Comparison of ENCODE assay signal across 14 cellular contexts in genomic region chr6:53339424-53339823, GRCh38.
"Had no signal": no experiment of that assay in that cellular context is flagged by ENCODE, and none has a peak within 500 bp of the region (broad histone marks: within the 10 kb centered on the region; RNA-seq: fewer than 3 reads in every experiment).

No MANE protein-coding gene starts in this region.

- H3K27ac ChIP-seq: hepatocyte, right atrium auricular region, tibial nerve had no signal

- H3K4me3 Mint-ChIP-seq: activated CD8-positive, alpha-beta T cell treated with anti-CD3 and anti-CD28 coated beads, Interleukin-2, amount 10 ng/mL, durations not matched to agents 7 days and 5 days; brain; dendritic cell treated with granulocyte-macrophage colony-stimulating factor and Interleukin-4, amounts not matched to agents 40 ng/mL and 50 ng/mL, for 4 days; effector memory CD8-positive, alpha-beta T cell; stimulated activated effector memory CD8-positive, alpha-beta T cell treated with anti-CD3 and anti-CD28 coated beads, Interleukin-12 subunit alpha, Interleukin-12 subunit beta, amount 100 ng/mL, for 72 hours had no signal

- H3K9me3 ChIP-seq: right atrium auricular region, tibial nerve had no signal

- H3K27me3 ChIP-seq: hepatocyte, right atrium auricular region, tibial nerve had no signal

- H3K27me3 Mint-ChIP-seq: brain; dendritic cell treated with granulocyte-macrophage colony-stimulating factor and Interleukin-4, amounts not matched to agents 40 ng/mL and 50 ng/mL, for 4 days; effector memory CD8-positive, alpha-beta T cell had no signal

- H2AFZ ChIP-seq: hepatocyte had no signal

- H3K27ac Mint-ChIP-seq: activated CD8-positive, alpha-beta T cell treated with anti-CD3 and anti-CD28 coated beads, Interleukin-2, amount 10 ng/mL, durations not matched to agents 7 days and 5 days; brain; dendritic cell treated with granulocyte-macrophage colony-stimulating factor and Interleukin-4, amounts not matched to agents 40 ng/mL and 50 ng/mL, for 4 days; stimulated activated effector memory CD8-positive, alpha-beta T cell treated with anti-CD3 and anti-CD28 coated beads, Interleukin-12 subunit alpha, Interleukin-12 subunit beta, amount 100 ng/mL, for 72 hours had no signal

- H3K4me3 ChIP-seq: hepatocyte, right atrium auricular region, tibial nerve had no signal

- DNase-seq: activated CD4-positive, alpha-beta T cell treated with anti-CD3 and anti-CD28 coated beads for 48 hours; activated CD8-positive, alpha-beta memory T cell treated with anti-CD3 and anti-CD28 coated beads, Interleukin-2, amount 50 U/mL, for 48 hours; activated CD8-positive, alpha-beta T cell treated with anti-CD3 and anti-CD28 coated beads, Interleukin-2, amount 10 ng/mL, durations not matched to agents 7 days and 5 days; activated naive CD4-positive, alpha-beta T cell treated with anti-CD3 and anti-CD28 coated beads, Interleukin-2, amount 50 U/mL, for 16 hours; amygdala; effector memory CD8-positive, alpha-beta T cell; kidney glomerular epithelial cell; small intestine had no signal

- H3K9me3 Mint-ChIP-seq: brain; dendritic cell treated with granulocyte-macrophage colony-stimulating factor and Interleukin-4, amounts not matched to agents 40 ng/mL and 50 ng/mL, for 4 days; effector memory CD8-positive, alpha-beta T cell; stimulated activated effector memory CD8-positive, alpha-beta T cell treated with anti-CD3 and anti-CD28 coated beads, Interleukin-12 subunit alpha, Interleukin-12 subunit beta, amount 100 ng/mL, for 72 hours had no signal

- ATAC-seq: activated CD8-positive, alpha-beta T cell treated with anti-CD3 and anti-CD28 coated beads, Interleukin-2, amount 10 ng/mL, durations not matched to agents 7 days and 5 days; effector memory CD8-positive, alpha-beta T cell; stimulated activated effector memory CD8-positive, alpha-beta T cell treated with anti-CD3 and anti-CD28 coated beads, Interleukin-12 subunit alpha, Interleukin-12 subunit beta, amount 100 ng/mL, for 72 hours had no signal
